Comparison of ENCODE assay signal across 8 cellular contexts in the genomic region with DNA sequence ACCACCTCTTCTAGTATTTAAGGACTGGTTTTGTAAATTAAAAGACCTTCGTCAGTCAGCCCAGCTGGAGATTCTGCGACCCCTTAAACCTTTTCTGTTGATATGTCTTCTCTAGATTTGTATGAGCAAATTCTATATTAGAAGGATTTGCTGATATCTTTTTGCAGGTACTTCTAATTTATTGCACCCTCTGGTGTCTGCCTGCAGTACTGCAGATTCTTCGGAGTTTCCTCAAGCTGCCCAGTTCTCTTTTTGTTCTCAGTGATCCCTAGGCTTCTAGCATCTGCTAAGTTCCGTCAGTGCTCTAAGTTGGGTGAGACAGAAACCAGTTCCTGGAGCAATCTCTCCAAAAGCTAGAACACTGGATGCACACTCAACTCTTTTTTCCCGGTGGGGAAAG.
DNase-seq lines count a peak whose midpoint lies in the region; ATAC-seq and TF ChIP-seq lines count a peak whose summit lies in the region.

No MANE protein-coding gene starts in this region.

- no peak overlapping the region for H3K14ac ChIP-seq in trophoblast cell (ENCODE audit: low read length)

- no peak overlapping the region for H3K27ac Mint-ChIP-seq in stimulated activated memory B cell treated with anti-CD40 and anti-IgM and Interleukin-4, amounts not matched to agents 10 μg/mL and 1 μg/mL and 100 μg/mL, for 72 hours

- no CpG with 5 or more reads among the region's 5 CpGs for WGBS in trophoblast cell (ENCODE audit: extremely low coverage, insufficient coverage, insufficient read length)

- H3K79me1 ChIP-seq in trophoblast cell (ENCODE audit: low read length): no peaks in the 10 kb centered on the region

- no peaks in the 10 kb centered on the region for H3K4me1 ChIP-seq in trophoblast cell (ENCODE audit: control insufficient read depth in 1 of 2, insufficient read depth in 2 of 2, low read length in 2 of 2)

- TF ChIP-seq CTCF in AG10803 (conservative IDR thresholded peaks at IDR 0.05; ENCODE audit: low read length) (peak; percentile 71), GM13977 (IDR thresholded peaks at IDR 0.05; ENCODE audit: extremely low read depth, insufficient read depth, missing control alignments) (peak; percentile 77), fibroblast of villous mesenchyme (IDR thresholded peaks at IDR 0.05; ENCODE audit: insufficient read depth, low read depth, low read length) (peak; percentile 70)

- no peaks in the 10 kb centered on the region for H3K79me2 ChIP-seq in trophoblast cell (ENCODE audit: control insufficient read depth, insufficient read depth, low read length, poor library complexity)

- H2AK5ac ChIP-seq in trophoblast cell (ENCODE audit: low read length): no peak overlapping the region

- no peaks in the 10 kb centered on the region for H3K9me3 ChIP-seq in trophoblast cell (ENCODE audit: insufficient read depth, low read depth, low read length)

- no peak overlapping the region for H2BK5ac ChIP-seq in trophoblast cell (ENCODE audit: low read depth, low read length, poor library complexity)

- H3K4me2 ChIP-seq in trophoblast cell (ENCODE audit: low read length): no peak overlapping the region

- H3K27me3 ChIP-seq in trophoblast cell (ENCODE audit: insufficient read depth, low read length): no peaks in the 10 kb centered on the region

- no peak overlapping the region for H4K91ac ChIP-seq in trophoblast cell (ENCODE audit: low read depth, low read length)

- H3K4me3 ChIP-seq in AG10803 (ENCODE audit: low read length): no peak overlapping the region
- H3K4me3 ChIP-seq in fibroblast of villous mesenchyme (ENCODE audit: low read depth, low read length): no peak overlapping the region
- no peak overlapping the region for H3K4me3 ChIP-seq in trophoblast cell (ENCODE audit: low read depth, low read length)

- H4K8ac ChIP-seq in trophoblast cell (ENCODE audit: low read depth, low read length): no peak overlapping the region

- DNase-seq in AG10803 (ENCODE audit: low read depth) (peak; percentile 40), GM13977 (ENCODE audit: low spot score) (peak; percentile 10), NCI-H510A treated with DMSO at 0.1 percent for 48 hours (lab: John Stamatoyannopoulos, UW) (peak; percentile 4), fibroblast of villous mesenchyme (ENCODE audit: low read depth) (peak; percentile 43), trophoblast cell (peak; percentile 43 to 84)
- peak; percentile 62 for DNase-seq in activated CD8-positive, alpha-beta memory T cell treated with anti-CD3 and anti-CD28 coated beads for 24 hours

- no peak overlapping the region for H3K9ac ChIP-seq in trophoblast cell (ENCODE audit: low read length)

- no peak overlapping the region for H3K4ac ChIP-seq in trophoblast cell (ENCODE audit: low read depth, low read length)

- no peak overlapping the region for H4K12ac ChIP-seq in trophoblast cell (ENCODE audit: low read depth, low read length)

- H3K4me3 Mint-ChIP-seq in stimulated activated memory B cell treated with anti-CD40 and anti-IgM and Interleukin-4, amounts not matched to agents 10 μg/mL and 1 μg/mL and 100 μg/mL, for 72 hours: no peak overlapping the region

- H3K23ac ChIP-seq in trophoblast cell (ENCODE audit: low read length): no peak overlapping the region

- H2AFZ ChIP-seq in trophoblast cell (ENCODE audit: insufficient read depth, low read length, poor library complexity): no peak overlapping the region

- in situ Hi-C loops in GM13977 (cut with MboI; ENCODE audit: low pct_unique_long_range_greater_than_20kb, low sequenced_read_pairs, unreplicated experiment): no loop called here

- H3K4me1 Mint-ChIP-seq in stimulated activated memory B cell treated with anti-CD40 and anti-IgM and Interleukin-4, amounts not matched to agents 10 μg/mL and 1 μg/mL and 100 μg/mL, for 72 hours: no peaks in the 10 kb centered on the region

- ATAC-seq in HG02981 (IDR thresholded peaks at IDR 0.05; ENCODE audit: unreplicated experiment): peak; percentile 72
- no peak for ATAC-seq in stimulated activated memory B cell treated with anti-CD40 and anti-IgM and Interleukin-4, amounts not matched to agents 10 μg/mL and 1 μg/mL and 100 μg/mL, for 72 hours

- H3K27me3 Mint-ChIP-seq in stimulated activated memory B cell treated with anti-CD40 and anti-IgM and Interleukin-4, amounts not matched to agents 10 μg/mL and 1 μg/mL and 100 μg/mL, for 72 hours: no peaks in the 10 kb centered on the region

- no peak overlapping the region for H2BK12ac ChIP-seq in trophoblast cell (ENCODE audit: low read length)

- no peaks in the 10 kb centered on the region for H3K36me3 ChIP-seq in trophoblast cell (ENCODE audit: control insufficient read depth in 1 of 2, insufficient read depth in 2 of 2, low read length in 2 of 2)

- no peak overlapping the region for H3K18ac ChIP-seq in trophoblast cell (ENCODE audit: low read length)

- H3K27ac ChIP-seq in trophoblast cell (ENCODE audit: low read depth, low read length): no peak overlapping the region

- H3K36me3 Mint-ChIP-seq in stimulated activated memory B cell treated with anti-CD40 and anti-IgM and Interleukin-4, amounts not matched to agents 10 μg/mL and 1 μg/mL and 100 μg/mL, for 72 hours: no peaks in the 10 kb centered on the region

- no peak overlapping the region for H2BK120ac ChIP-seq in trophoblast cell (ENCODE audit: insufficient read depth, low read length, poor library complexity)

- peaks cover 3% of the 10 kb centered on the region for H3K9me3 Mint-ChIP-seq in stimulated activated memory B cell treated with anti-CD40 and anti-IgM and Interleukin-4, amounts not matched to agents 10 μg/mL and 1 μg/mL and 100 μg/mL, for 72 hours

Comparison
In these comparisons a context has a peak if more than half of its experiments do, and no peak if none do; other contexts are left out.
1. DNase-seq: peak in every context shown above with its lines; median percentile 64 in trophoblast cell; 62 in activated CD8-positive, alpha-beta memory T cell treated with anti-CD3 and anti-CD28 coated beads for 24 hours; 43 in fibroblast of villous mesenchyme; 40 in AG10803; 10 in GM13977; 4 in NCI-H510A treated with DMSO at 0.1 percent for 48 hours.